8 cellular contexts compared by ENCODE assay signal in the genomic region with DNA sequence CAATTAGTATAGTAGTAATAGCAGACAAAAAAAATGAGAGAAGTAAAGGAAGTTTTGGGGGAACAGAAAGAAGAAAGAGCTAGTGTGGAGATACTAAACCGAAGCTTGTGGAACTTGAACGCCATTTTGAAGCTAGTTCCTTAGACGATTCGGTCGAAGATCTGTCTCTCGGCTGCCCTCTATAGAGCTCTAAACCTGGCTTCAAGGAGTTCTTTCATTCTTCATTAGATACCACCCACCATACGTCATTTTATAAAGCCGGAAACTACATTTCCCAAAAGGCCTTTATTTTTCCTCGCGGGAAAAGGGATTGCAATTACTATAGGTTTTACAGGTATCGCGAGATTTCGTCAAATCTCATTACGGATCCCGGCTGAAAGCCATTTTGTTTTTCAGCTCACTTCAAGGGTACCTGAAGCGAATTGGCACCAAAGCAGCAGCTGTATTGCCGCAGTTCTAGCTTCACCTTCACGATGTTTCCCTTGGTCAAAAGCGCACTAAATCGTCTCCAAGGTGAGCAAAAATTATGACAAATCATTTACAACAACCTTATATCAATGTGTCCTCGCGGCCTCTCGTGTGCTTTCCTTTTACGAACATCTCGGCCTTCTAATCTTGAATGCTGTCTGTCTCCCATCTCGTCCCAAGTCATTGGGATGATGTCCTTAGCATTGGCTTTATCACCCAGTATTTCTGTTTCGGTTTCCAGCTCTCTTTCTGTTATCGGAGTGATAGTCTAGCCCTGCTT. TPM values are rescaled to one million over a fixed set of nuclear protein-coding genes. Genes with fewer than 3 reads are reported as not detected.
A peak's percentile ranks its signal among the peaks of the same experiment; 100 is the strongest.
DNase-seq lines count a peak whose midpoint lies in the region; ATAC-seq and TF ChIP-seq lines count a peak whose summit lies in the region.

A gene with protein sequence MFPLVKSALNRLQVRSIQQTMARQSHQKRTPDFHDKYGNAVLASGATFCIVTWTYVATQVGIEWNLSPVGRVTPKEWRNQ (plus strand): TSS at position 388 of the 748 bp plus-strand sequence. CDS start 86 bp downstream, at position 474.

- H3K4me1 Mint-ChIP-seq in activated CD8-positive, alpha-beta T cell treated with anti-CD3 and anti-CD28 coated beads for 36 hours (ENCODE audit: low read depth): peaks cover 18% of the 10 kb centered on the region

- no peaks in the 10 kb centered on the region for H3K9me3 Mint-ChIP-seq in activated CD8-positive, alpha-beta T cell treated with anti-CD3 and anti-CD28 coated beads for 36 hours

- POLR2A ChIA-PET in activated CD8-positive, alpha-beta T cell treated with anti-CD3 and anti-CD28 coated beads for 36 hours (lab: Charles Lee): interaction anchor here (0.8 to 3.8 kb wide), 5 partner anchors 10 to 451 kb away, joined by 3 to 21 read pairs (median 4); a partner anchor contains a TSS

- H3K4me3 Mint-ChIP-seq in activated CD8-positive, alpha-beta T cell treated with anti-CD3 and anti-CD28 coated beads for 36 hours: peak within 1 kb of the TSS; percentile 94

- DNase-seq in COR-L47 (lab: John Stamatoyannopoulos, UW) (peak; percentile 93), HPDE6-E6E7 (ENCODE audit: extremely low spot score) (peak; percentile 35), NCI-H82 treated with DMSO at 0.1 percent for 48 hours (lab: John Stamatoyannopoulos, UW; ENCODE audit: unreplicated experiment) (peak; percentile 96), lower lobe of right lung (peak; percentile 45)
- DNase-seq in activated CD8-positive, alpha-beta T cell treated with anti-CD3 and anti-CD28 coated beads for 36 hours: peak; percentile 73
- DNase-seq in effector memory CD4-positive, alpha-beta T cell: peak; percentile 41 to 63 (median 54)
- peak; percentile 7 for DNase-seq in stimulated activated CD8-positive, alpha-beta memory T cell treated with anti-CD3 and anti-CD28 coated beads, Interleukin-12 subunit alpha, Interleukin-12 subunit beta, amount 100 ng/mL, for 4 hours (ENCODE audit: low read depth)

- peak within 1 kb of the TSS; percentile 86 for H3K27ac ChIP-seq in effector memory CD4-positive, alpha-beta T cell (ENCODE audit: insufficient read depth, low read length, poor library complexity, severe bottlenecking)
- H3K27ac ChIP-seq in lower lobe of right lung: peak within 1 kb of the TSS; percentile 81

- intact Hi-C loops in activated CD8-positive, alpha-beta T cell treated with anti-CD3 and anti-CD28 coated beads for 36 hours (cut with micrococcal nuclease): loop anchor here (10.0 kb wide), 1 partner anchor 114 kb away; a partner anchor contains a TSS
- intact Hi-C loops in lower lobe of right lung (cut with DNase I): no loop called here

- CTCF ChIA-PET in activated CD8-positive, alpha-beta T cell treated with anti-CD3 and anti-CD28 coated beads for 36 hours (lab: Charles Lee): interaction anchor here (0.7 to 3.9 kb wide), 9 partner anchors 10 to 303 kb away, joined by 3 to 16 read pairs (median 3); a partner anchor contains a TSS

- no peaks in the 10 kb centered on the region for H3K27me3 Mint-ChIP-seq in activated CD8-positive, alpha-beta T cell treated with anti-CD3 and anti-CD28 coated beads for 36 hours

- no peaks in the 10 kb centered on the region for H3K27me3 ChIP-seq in effector memory CD4-positive, alpha-beta T cell (replicated peaks; ENCODE audit: control insufficient read depth, insufficient read depth, low read length, poor library complexity, severe bottlenecking)
- no peaks in the 10 kb centered on the region for H3K27me3 ChIP-seq in lower lobe of right lung (ENCODE audit: low read depth)

- H3K36me3 ChIP-seq in effector memory CD4-positive, alpha-beta T cell (ENCODE audit: control insufficient read depth, insufficient read depth, low read length): peaks cover 9% of the 10 kb centered on the region
- H3K36me3 ChIP-seq in lower lobe of right lung: peaks cover 20% of the 10 kb centered on the region

- peak; percentile 38 for TF ChIP-seq CTCF in activated CD8-positive, alpha-beta T cell treated with anti-CD3 and anti-CD28 coated beads for 36 hours (IDR thresholded peaks at IDR 0.05)
- TF ChIP-seq CTCF in lower lobe of right lung (IDR thresholded peaks at IDR 0.05): peak; percentile 38

- H3K4me1 ChIP-seq in effector memory CD4-positive, alpha-beta T cell (ENCODE audit: control insufficient read depth, insufficient read depth, low read length, poor library complexity, severe bottlenecking): no peaks in the 10 kb centered on the region
- H3K4me1 ChIP-seq in lower lobe of right lung: peaks cover 20% of the 10 kb centered on the region

- no peaks in the 10 kb centered on the region for H3K9me3 ChIP-seq in effector memory CD4-positive, alpha-beta T cell (ENCODE audit: control insufficient read depth, low read length)
- H3K9me3 ChIP-seq in lower lobe of right lung: no peaks in the 10 kb centered on the region

- H3K4me3 ChIP-seq in effector memory CD4-positive, alpha-beta T cell (ENCODE audit: insufficient read depth, low read depth, low read length, poor library complexity, severe bottlenecking): peak within 1 kb of the TSS; percentile 54
- peak within 1 kb of the TSS; percentile 65 for H3K4me3 ChIP-seq in lower lobe of right lung

- ATAC-seq in GM19467 (IDR thresholded peaks at IDR 0.05; ENCODE audit: unreplicated experiment) (peak; percentile 54), lower lobe of right lung (peak; percentile 86 to 91)
- ATAC-seq in activated CD8-positive, alpha-beta T cell treated with anti-CD3 and anti-CD28 coated beads for 36 hours: peak; percentile 74

- H3K36me3 Mint-ChIP-seq in activated CD8-positive, alpha-beta T cell treated with anti-CD3 and anti-CD28 coated beads for 36 hours (ENCODE audit: low read depth): peaks cover 33% of the 10 kb centered on the region

- H3K27ac Mint-ChIP-seq in activated CD8-positive, alpha-beta T cell treated with anti-CD3 and anti-CD28 coated beads for 36 hours: peak within 1 kb of the TSS; percentile 97

RNA-seq across cellular contexts. Expression of the gene that starts here (rescaled TPM):
- 100 to 1,000 TPM; 302 to 324 TPM for total RNA-seq in activated CD8-positive, alpha-beta T cell treated with anti-CD3 and anti-CD28 coated beads for 36 hours
- total RNA-seq in lower lobe of right lung: 174 TPM

Comparison
In these comparisons a context has a peak if more than half of its experiments do, and no peak if none do; other contexts are left out.
1. Peak in every context shown above with its lines: DNase-seq, ATAC-seq, H3K4me3 ChIP-seq and H3K27ac ChIP-seq.
2. DNase-seq: peak in every context shown above with its lines; median percentile 96 in NCI-H82 treated with DMSO at 0.1 percent for 48 hours; 93 in COR-L47; 73 in activated CD8-positive, alpha-beta T cell treated with anti-CD3 and anti-CD28 coated beads for 36 hours; 54 in effector memory CD4-positive, alpha-beta T cell; 45 in lower lobe of right lung; 35 in HPDE6-E6E7; 7 in stimulated activated CD8-positive, alpha-beta memory T cell treated with anti-CD3 and anti-CD28 coated beads, Interleukin-12 subunit alpha, Interleukin-12 subunit beta, amount 100 ng/mL, for 4 hours.